ENCODE assay signal across 23 cellular contexts in the genomic region with DNA sequence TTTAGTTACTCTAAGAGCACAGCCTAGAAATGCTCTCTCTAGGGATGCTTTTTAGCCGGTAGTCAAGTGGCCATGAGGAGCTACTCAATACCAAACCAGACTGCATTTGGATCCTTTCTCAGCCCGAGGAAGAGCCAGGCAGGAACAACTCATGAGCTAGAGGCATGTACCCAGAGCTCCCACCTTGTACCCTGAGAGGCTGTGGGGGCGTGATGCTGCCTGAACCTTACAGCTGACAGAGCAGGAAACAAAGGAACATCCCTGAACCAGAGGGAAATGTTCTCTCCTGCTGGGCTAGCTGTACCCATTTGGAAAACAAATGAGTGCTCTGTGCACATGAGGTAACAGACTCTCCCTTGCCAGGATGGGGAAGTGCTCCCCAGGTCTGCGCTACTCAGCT.
"Had no signal": no experiment of that assay in that cellular context is flagged by ENCODE, and none has a peak within 500 bp of the region (broad histone marks: within the 10 kb centered on the region; RNA-seq: fewer than 3 reads in every experiment).

No MANE protein-coding gene starts in this region.

- H3K4me3 Mint-ChIP-seq: activated B cell treated with CpG ODN at 0.5 μM for 24 hours; activated CD4-positive, alpha-beta T cell treated with anti-CD3 and anti-CD28 coated beads, Interleukin-2, amount 10 ng/mL, durations not matched to agents 24 days and 14 days; activated CD8-positive, alpha-beta memory T cell treated with anti-CD3 and anti-CD28 coated beads, Interleukin-2, amount 10 ng/mL, durations not matched to agents 7 days and 5 days; activated naive CD8-positive, alpha-beta T cell treated with anti-CD3 and anti-CD28 coated beads, Interleukin-2, amount 50 U/mL, for 24 hours; activated T-cell treated with anti-CD3 and anti-CD28 coated beads, Interleukin-2, amount 50 U/mL, for 24 hours; T-helper 1 cell treated with Interleukin-12 subunit alpha and Interleukin-12 subunit beta and Interleukin-4 antibody, amounts not matched to agents 30 μg/mL and 1 μg/mL, for 36 hours had no signal

- H3K27ac Mint-ChIP-seq: activated B cell treated with CpG ODN at 0.5 μM for 24 hours; activated CD4-positive, alpha-beta T cell treated with anti-CD3 and anti-CD28 coated beads, Interleukin-2, amount 10 ng/mL, durations not matched to agents 24 days and 14 days; activated CD8-positive, alpha-beta memory T cell treated with anti-CD3 and anti-CD28 coated beads, Interleukin-2, amount 10 ng/mL, durations not matched to agents 7 days and 5 days; activated naive CD4-positive, alpha-beta T cell treated with anti-CD3 and anti-CD28 coated beads, Interleukin-2, amount 50 U/mL, for 72 hours; activated naive CD8-positive, alpha-beta T cell treated with anti-CD3 and anti-CD28 coated beads, Interleukin-2, amount 50 U/mL, for 24 hours; activated T-cell treated with anti-CD3 and anti-CD28 coated beads, Interleukin-2, amount 50 U/mL, for 24 hours; T-helper 1 cell treated with Interleukin-12 subunit alpha and Interleukin-12 subunit beta and Interleukin-4 antibody, amounts not matched to agents 30 μg/mL and 1 μg/mL, for 36 hours had no signal

- H3K36me3 Mint-ChIP-seq: activated CD8-positive, alpha-beta memory T cell treated with anti-CD3 and anti-CD28 coated beads, Interleukin-2, amount 10 ng/mL, durations not matched to agents 7 days and 5 days; activated naive CD4-positive, alpha-beta T cell treated with anti-CD3 and anti-CD28 coated beads, Interleukin-2, amount 50 U/mL, for 72 hours had no signal

- ATAC-seq: activated CD8-positive, alpha-beta memory T cell treated with anti-CD3 and anti-CD28 coated beads, Interleukin-2, amount 10 ng/mL, durations not matched to agents 7 days and 5 days; activated naive CD4-positive, alpha-beta T cell treated with anti-CD3 and anti-CD28 coated beads, Interleukin-2, amount 50 U/mL, for 72 hours; activated naive CD8-positive, alpha-beta T cell treated with anti-CD3 and anti-CD28 coated beads, Interleukin-2, amount 50 U/mL, for 24 hours; K562; PC-3; SK-N-SH treated with all-trans-retinoic acid at 6 μM for 48 hours had no signal

- DNase-seq: activated B cell treated with CpG ODN at 0.5 μM for 24 hours; activated CD4-positive, alpha-beta T cell treated with anti-CD3 and anti-CD28 coated beads for 1 hour; activated CD4-positive, alpha-beta T cell treated with anti-CD3 and anti-CD28 coated beads, Interleukin-2, amount 10 ng/mL, durations not matched to agents 24 days and 14 days; activated CD4-positive, alpha-beta T cell treated with anti-CD3 and anti-CD28 coated beads, Interleukin-2, amount 50 U/mL, for 48 hours; activated CD8-positive, alpha-beta memory T cell treated with anti-CD3 and anti-CD28 coated beads, Interleukin-2, amount 10 ng/mL, durations not matched to agents 7 days and 5 days; activated effector memory CD4-positive, alpha-beta T cell treated with anti-CD3 and anti-CD28 coated beads, Interleukin-2, amount 50 U/mL, for 16 hours; activated naive CD4-positive, alpha-beta T cell treated with Interleukin-2 at 50 U/mL for 16 hours; activated naive CD8-positive, alpha-beta T cell treated with anti-CD3 and anti-CD28 coated beads, Interleukin-2, amount 50 U/mL, for 24 hours; activated T-cell treated with anti-CD3 and anti-CD28 coated beads, Interleukin-2, amount 50 U/mL, for 24 hours; amniotic stem cell; brain microvascular endothelial cell; Karpas-422; NCI-H1048; NCI-H1930; NCI-H510A treated with DMSO at 0.1 percent for 48 hours; NCI-H69; PC-3; SHP77 had no signal

- H3K27me3 Mint-ChIP-seq: activated B cell treated with CpG ODN at 0.5 μM for 24 hours; activated CD4-positive, alpha-beta T cell treated with anti-CD3 and anti-CD28 coated beads, Interleukin-2, amount 10 ng/mL, durations not matched to agents 24 days and 14 days; activated T-cell treated with anti-CD3 and anti-CD28 coated beads, Interleukin-2, amount 50 U/mL, for 24 hours had no signal

- H3K9me3 Mint-ChIP-seq: activated B cell treated with CpG ODN at 0.5 μM for 24 hours; activated CD4-positive, alpha-beta T cell treated with anti-CD3 and anti-CD28 coated beads, Interleukin-2, amount 10 ng/mL, durations not matched to agents 24 days and 14 days; activated naive CD4-positive, alpha-beta T cell treated with anti-CD3 and anti-CD28 coated beads, Interleukin-2, amount 50 U/mL, for 72 hours; activated naive CD8-positive, alpha-beta T cell treated with anti-CD3 and anti-CD28 coated beads, Interleukin-2, amount 50 U/mL, for 24 hours; activated T-cell treated with anti-CD3 and anti-CD28 coated beads, Interleukin-2, amount 50 U/mL, for 24 hours; T-helper 1 cell treated with Interleukin-12 subunit alpha and Interleukin-12 subunit beta and Interleukin-4 antibody, amounts not matched to agents 30 μg/mL and 1 μg/mL, for 36 hours had no signal

- H3K4me3 ChIP-seq: K562, SJSA1 had no signal

- H3K4me1 Mint-ChIP-seq: activated B cell treated with CpG ODN at 0.5 μM for 24 hours; activated CD4-positive, alpha-beta T cell treated with anti-CD3 and anti-CD28 coated beads, Interleukin-2, amount 10 ng/mL, durations not matched to agents 24 days and 14 days; activated CD8-positive, alpha-beta memory T cell treated with anti-CD3 and anti-CD28 coated beads, Interleukin-2, amount 10 ng/mL, durations not matched to agents 7 days and 5 days; activated naive CD8-positive, alpha-beta T cell treated with anti-CD3 and anti-CD28 coated beads, Interleukin-2, amount 50 U/mL, for 24 hours had no signal
